ENCODE assay signal across 1 cellular context in genomic region chrX:82458207-82458754, GRCh38.
A peak's percentile ranks its signal among the peaks of the same experiment; 100 is the strongest.
TF ChIP-seq lines count a peak whose summit lies in the region.

No MANE protein-coding gene starts in this region.

TF ChIP-seq in K562, 482 proteins besides CTCF, POLR2A, EP300 and RAD21 (continued from another document):
- TF ChIP-seq CLOCK (CRISPR knock-in tag; IDR thresholded peaks at IDR 0.05; ENCODE audit: borderline replicate concordance) (no peak), ZNF316 (IDR thresholded peaks at IDR 0.05) (peak; percentile 52; the same call in 1 of the 2 replicates), MAFF (IDR thresholded peaks at IDR 0.05; ENCODE audit: low read length) (peak; percentile 75), C11orf30 (IDR thresholded peaks at IDR 0.05; ENCODE audit: low read depth) (peak; percentile 54; the same call in 1 of the 2 replicates)
